In the genomic region with DNA sequence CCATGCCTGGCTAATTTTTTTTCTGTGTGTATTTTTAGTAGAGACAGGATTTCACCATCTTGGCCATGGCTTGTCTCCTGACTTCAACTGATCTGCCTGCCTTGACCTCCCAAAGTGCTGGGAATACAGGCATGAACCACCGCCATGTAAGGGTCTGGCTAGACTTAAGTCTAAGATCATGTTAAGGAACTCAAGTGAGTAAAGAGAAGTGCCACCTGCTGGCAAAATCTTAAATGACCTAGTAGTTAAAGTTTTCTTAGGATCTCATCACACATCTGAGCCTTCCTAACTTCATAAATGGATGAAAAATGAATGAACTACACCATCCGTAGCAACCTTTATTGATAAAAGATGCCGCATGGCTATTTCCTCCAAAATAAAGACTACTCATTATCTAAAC, we compare ENCODE assay signal across 9 cellular contexts. TPM values are rescaled to one million over a fixed set of nuclear protein-coding genes. Genes with fewer than 3 reads are reported as not detected.
DNase-seq lines count a peak whose midpoint lies in the region; ATAC-seq, FAIRE-seq and TF ChIP-seq lines count a peak whose summit lies in the region.
"Had no signal": no experiment of that assay in that cellular context is flagged by ENCODE, and none has a peak within 500 bp of the region (broad histone marks: within the 10 kb centered on the region; RNA-seq: fewer than 3 reads in every experiment).

No MANE protein-coding gene starts in this region.

- no peak overlapping the region for H3K4me3 Mint-ChIP-seq in endodermal cell
- H3K4me3 Mint-ChIP-seq: brain had no signal

- H3K4me1 Mint-ChIP-seq in endodermal cell = no peaks in the 10 kb centered on the region
- H3K4me1 Mint-ChIP-seq: brain had no signal

- peak; percentile 67 for FAIRE-seq in GM12892 (lab: Jason Lieb, UNC)

- H3K27ac Mint-ChIP-seq in endodermal cell = no peak overlapping the region
- H3K27ac Mint-ChIP-seq: brain had no signal

- H3K4me1 ChIP-seq in endodermal cell (ENCODE audit: control insufficient read depth, insufficient read depth, low read length) (no peaks in the 10 kb centered on the region), upper lobe of right lung (peaks cover 6% of the 10 kb centered on the region)

- in situ Hi-C loops in ACHN (cut with HindIII; ENCODE audit: low pct_ligation_motif_present, low pct_unique_long_range_greater_than_20kb, low sequenced_read_pairs) = loop anchor here (25.0 kb wide), 1 partner anchor 105 kb away; no protein-coding TSS in a partner anchor

- no peak for TF ChIP-seq POLR2A in GM12892 (IDR thresholded peaks at IDR 0.05; ENCODE audit: low read depth, low read length)

- ATAC-seq in upper lobe of right lung (no peak), HG03565 (IDR thresholded peaks at IDR 0.05; ENCODE audit: unreplicated experiment) (no peak)

- H3K36me3 Mint-ChIP-seq in endodermal cell (ENCODE audit: low read depth) = no peaks in the 10 kb centered on the region
- H3K36me3 Mint-ChIP-seq: brain had no signal

- H3K27me3 ChIP-seq in endodermal cell (ENCODE audit: control insufficient read depth, insufficient read depth, low read length, poor library complexity, severe bottlenecking) (no peaks in the 10 kb centered on the region), upper lobe of right lung (peaks cover 17% of the 10 kb centered on the region)

- H3K9ac ChIP-seq in endodermal cell (ENCODE audit: extremely low read depth, low read length, poor library complexity, severe bottlenecking) = no peak overlapping the region

- DNase-seq in ACHN = peak; percentile 75
- DNase-seq in GM12892 (ENCODE audit: insufficient read length) = no peak
- DNase-seq in NAMALWA (ENCODE audit: low spot score) = peak; percentile 62
- DNase-seq in endodermal cell = peak; percentile 58
- no peak for DNase-seq in upper lobe of right lung
- no peak for DNase-seq in germinal center (ENCODE audit: low spot score)
- DNase-seq in DMS79 treated with DMSO at 0.1 percent for 48 hours (lab: John Stamatoyannopoulos, UW) = no peak

- H3K4me3 ChIP-seq in endodermal cell (ENCODE audit: low read length) (no peak overlapping the region), upper lobe of right lung (no peak overlapping the region)

- H3K36me3 ChIP-seq in endodermal cell (ENCODE audit: control insufficient read depth, insufficient read depth, low read length) = no peaks in the 10 kb centered on the region
- H3K36me3 ChIP-seq in upper lobe of right lung = no peaks in the 10 kb centered on the region

- peak; percentile 74 for TF ChIP-seq CTCF in endodermal cell (conservative IDR thresholded peaks at IDR 0.05)
- TF ChIP-seq CTCF in upper lobe of right lung (IDR thresholded peaks at IDR 0.05) = peak; percentile 24

- 74 to 100% methylated on average over 1 to 3 of the region's 3 CpGs for WGBS in endodermal cell (ENCODE audit: insufficient coverage in 1 of 2, insufficient read length in 1 of 2), 2 experiments

- H3K27ac ChIP-seq in endodermal cell (ENCODE audit: low read depth, low read length) (no peak overlapping the region), upper lobe of right lung (no peak overlapping the region)

- H3K9me3 Mint-ChIP-seq in endodermal cell = no peaks in the 10 kb centered on the region

- H3K27me3 Mint-ChIP-seq in endodermal cell (ENCODE audit: insufficient read depth) = peaks cover 21% of the 10 kb centered on the region

- H3K9me3 ChIP-seq in endodermal cell (ENCODE audit: control insufficient read depth, low read length) = no peaks in the 10 kb centered on the region
- no peaks in the 10 kb centered on the region for H3K9me3 ChIP-seq in upper lobe of right lung

- intact Hi-C loops in upper lobe of right lung (cut with DNase I) = no loop called here

RNA-seq across cellular contexts. Expression of a gene that starts 1.7 kb away (rescaled TPM):
- polyA plus RNA-seq in GM12892 (2012; ENCODE audit: missing spikeins) = 0.06 TPM
- total RNA-seq in endodermal cell (1 to 10 TPM in 1 of 2 donors, under 1 TPM in 1; 0.77 to 3.0 TPM), upper lobe of right lung (not detected)
- 0.75 TPM for polyA plus RNA-seq in endodermal cell (2013, experiment 1 of 2)
- 0.41 TPM for polyA plus RNA-seq in endodermal cell (2013, experiment 2 of 2)

RNA-seq across cellular contexts. Expression of a gene that starts 12.0 kb away (rescaled TPM):
- polyA plus RNA-seq in GM12892 (2012; ENCODE audit: missing spikeins) = 54.8 TPM
- total RNA-seq in endodermal cell (100 to 1,000 TPM in 1 of 2 donors, 10 to 100 TPM in 1; 94.9 to 100 TPM), upper lobe of right lung (65.8 TPM)
- polyA plus RNA-seq in endodermal cell (2013, experiment 1 of 2) = 70.8 TPM
- polyA plus RNA-seq in endodermal cell (2013, experiment 2 of 2) = 56.6 TPM

RNA-seq across cellular contexts. Expression of a gene that starts 59.7 kb away (rescaled TPM):
- polyA plus RNA-seq in GM12892 (2012; ENCODE audit: missing spikeins) = 32.7 TPM
- total RNA-seq in endodermal cell (10 to 100 TPM; 23.9 to 25.1 TPM), upper lobe of right lung (28.2 TPM)
- polyA plus RNA-seq in endodermal cell (2013, experiment 1 of 2) = 16.7 TPM
- polyA plus RNA-seq in endodermal cell (2013, experiment 2 of 2) = 16.9 TPM

Comparison
In these comparisons a context has a peak if more than half of its experiments do, and no peak if none do; other contexts are left out.
1. DNase-seq: peak in ACHN (single experiment), NAMALWA (single experiment) and endodermal cell (single experiment); none in GM12892 (single experiment), upper lobe of right lung (single experiment), germinal center (single experiment) and DMS79 treated with DMSO at 0.1 percent for 48 hours (single experiment).